Comparison of ENCODE assay signal across 20 cellular contexts in the genomic region with DNA sequence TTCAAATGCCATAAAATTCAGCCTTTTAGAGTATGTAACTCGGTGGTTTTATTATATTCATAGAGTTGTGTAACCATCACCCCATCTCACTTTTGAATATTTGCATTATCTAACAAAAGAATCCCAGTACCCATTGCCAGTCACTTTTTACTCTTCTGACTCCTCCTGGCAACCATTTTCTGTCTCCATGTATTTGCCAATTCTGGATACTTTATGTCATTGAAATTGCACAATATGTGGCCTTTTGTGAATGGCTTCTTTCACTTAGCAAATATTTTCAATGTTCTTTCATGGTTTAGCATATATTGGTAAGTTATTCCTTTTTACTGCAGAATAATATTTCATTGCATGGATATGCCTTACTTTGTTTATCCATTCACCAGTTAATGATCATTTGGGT.
"Had no signal": no experiment of that assay in that cellular context is flagged by ENCODE, and none has a peak within 500 bp of the region (broad histone marks: within the 10 kb centered on the region; RNA-seq: fewer than 3 reads in every experiment).

No MANE protein-coding gene starts in this region.

- H3K36me3 ChIP-seq: colonic mucosa, esophagus muscularis mucosa, left lung, neutrophil, pancreas, stomach, thyroid gland had no signal

- DNase-seq: colonic mucosa; effector CD8-positive, alpha-beta T cell; head of caudate nucleus; left cardiac atrium; left lung; mesenchymal stem cell; mucosa of descending colon; naive B cell; pancreas; stimulated activated CD4-positive, alpha-beta T cell treated with anti-CD3 and anti-CD28 coated beads, Interleukin-2, amount 100 ng/mL, for 24 hours; stimulated activated CD4-positive, alpha-beta T cell treated with anti-CD3 and anti-CD28 coated beads, Interleukin-4, amount 100 ng/mL, for 24 hours; stimulated activated naive CD4-positive, alpha-beta T cell treated with Interleukin-2 at 50 U/mL for 16 hours; stomach; thyroid gland; trophoblast cell had no signal

- ATAC-seq: left cardiac atrium; left lung; mucosa of descending colon; natural killer cell treated with Interleukin-12 subunit alpha and Interleukin-12 subunit beta and Interleukin-15 and Interleukin-18, amount 100 ng/mL, for 72 hours; pancreas; sciatic nerve; stimulated activated effector memory CD8-positive, alpha-beta T cell treated with anti-CD3 and anti-CD28 coated beads, Interleukin-12 subunit alpha, Interleukin-12 subunit beta, amount 100 ng/mL, for 72 hours had no signal

- H3K9me3 ChIP-seq: colonic mucosa, esophagus muscularis mucosa, left lung, mucosa of descending colon, neutrophil, pancreas, stomach, thyroid gland had no signal

- H3K27ac ChIP-seq: colonic mucosa, esophagus muscularis mucosa, left lung, neutrophil, pancreas, stomach, thyroid gland had no signal

- H3K4me1 ChIP-seq: colonic mucosa, left lung, pancreas, stomach, thyroid gland had no signal

- H3K4me3 ChIP-seq: colonic mucosa, esophagus muscularis mucosa, left lung, mucosa of descending colon, pancreas, stomach, thyroid gland had no signal

- H3K27me3 ChIP-seq: esophagus muscularis mucosa, left lung, neutrophil, pancreas, stomach, thyroid gland had no signal
